Comparison of ENCODE assay signal across 17 cellular contexts in genomic region chr4:185263419-185263818, GRCh38. TPM values are rescaled to one million over a fixed set of nuclear protein-coding genes. Genes with fewer than 3 reads are reported as not detected.
A peak's percentile ranks its signal among the peaks of the same experiment; 100 is the strongest.
DNase-seq lines count a peak whose midpoint lies in the region; ATAC-seq and TF ChIP-seq lines count a peak whose summit lies in the region.
"Had no signal": no experiment of that assay in that cellular context is flagged by ENCODE, and none has a peak within 500 bp of the region (broad histone marks: within the 10 kb centered on the region; RNA-seq: fewer than 3 reads in every experiment).

No MANE protein-coding gene starts in this region.

- peak; percentile 58 for ATAC-seq in GM18868 (IDR thresholded peaks at IDR 0.05; ENCODE audit: unreplicated experiment)
- ATAC-seq in GM21717 (IDR thresholded peaks at IDR 0.05; ENCODE audit: unreplicated experiment): peak; percentile 73
- peak; percentile 62 for ATAC-seq in HG03135 (IDR thresholded peaks at IDR 0.05; ENCODE audit: unreplicated experiment)
- no peak for ATAC-seq in WTC11
- no peak for ATAC-seq in foreskin keratinocyte
- ATAC-seq: HCT116, K562, mucosa of descending colon had no signal

- DNase-seq in WTC11 (ENCODE audit: low spot score): no peak
- no peak for DNase-seq in stimulated activated CD4-positive, alpha-beta T cell treated with anti-CD3 and anti-CD28 coated beads, Interleukin-2, amount 100 ng/mL, for 24 hours
- no peak for DNase-seq in SW480 (ENCODE audit: low spot score)
- no peak for DNase-seq in foreskin keratinocyte
- DNase-seq in NCI-H2227 treated with DMSO at 0.1 percent for 48 hours (lab: John Stamatoyannopoulos, UW): no peak
- DNase-seq: activated naive CD8-positive, alpha-beta T cell treated with anti-CD3 and anti-CD28 coated beads, Interleukin-2, amount 10 ng/mL, durations not matched to agents 7 days and 5 days; mucosa of descending colon; NCI-H2081; PC-9; stimulated activated naive CD4-positive, alpha-beta T cell treated with Interleukin-2 at 50 U/mL for 16 hours; T1000 had no signal

- H3K4me1 Mint-ChIP-seq in WTC11: peaks cover 23% of the 10 kb centered on the region

- no peaks in the 10 kb centered on the region for H3K27me3 Mint-ChIP-seq in WTC11 (ENCODE audit: low read depth)
- H3K27me3 Mint-ChIP-seq: activated naive CD8-positive, alpha-beta T cell treated with anti-CD3 and anti-CD28 coated beads, Interleukin-2, amount 10 ng/mL, durations not matched to agents 7 days and 5 days had no signal

- no peak overlapping the region for H3K4me3 Mint-ChIP-seq in WTC11
- H3K4me3 Mint-ChIP-seq: activated naive CD8-positive, alpha-beta T cell treated with anti-CD3 and anti-CD28 coated beads, Interleukin-2, amount 10 ng/mL, durations not matched to agents 7 days and 5 days had no signal

- peaks cover 4% of the 10 kb centered on the region for H3K4me1 ChIP-seq in foreskin keratinocyte

- H3K27me3 ChIP-seq in foreskin keratinocyte: no peaks in the 10 kb centered on the region

- peaks cover 6% of the 10 kb centered on the region; the same call in 1 of the 2 replicates for H3K36me3 Mint-ChIP-seq in WTC11

- POLR2A ChIA-PET in WTC11 (lab: Charles Lee): no interaction called here

- no peak overlapping the region for H3K27ac ChIP-seq in foreskin keratinocyte
- H3K27ac ChIP-seq: C4-2B, PC-9 had no signal

- no peaks in the 10 kb centered on the region for H3K9me3 Mint-ChIP-seq in WTC11
- H3K9me3 Mint-ChIP-seq: activated naive CD8-positive, alpha-beta T cell treated with anti-CD3 and anti-CD28 coated beads, Interleukin-2, amount 10 ng/mL, durations not matched to agents 7 days and 5 days had no signal

- TF ChIP-seq CTCF in WTC11 (IDR thresholded peaks at IDR 0.05): no peak
- TF ChIP-seq CTCF in foreskin keratinocyte (conservative IDR thresholded peaks at IDR 0.05): no peak

- H3K27ac Mint-ChIP-seq in WTC11: peak overlapping the region; percentile 32; the same call in 1 of the 2 replicates
- H3K27ac Mint-ChIP-seq: activated naive CD8-positive, alpha-beta T cell treated with anti-CD3 and anti-CD28 coated beads, Interleukin-2, amount 10 ng/mL, durations not matched to agents 7 days and 5 days had no signal

- CTCF ChIA-PET in WTC11 (lab: Charles Lee): no interaction called here

TF ChIP-seq in WTC11, 78 proteins besides CTCF, POLR2A, EP300 and RAD21:
- TF ChIP-seq ZNF425 (CRISPR knock-in tag; conservative IDR thresholded peaks at IDR 0.05) (no peak), RORB (CRISPR knock-in tag; IDR thresholded peaks at IDR 0.05) (no peak), ATF2 (CRISPR knock-in tag; IDR thresholded peaks at IDR 0.05; ENCODE audit: borderline replicate concordance, low read depth) (no peak), OVOL2 (CRISPR knock-in tag; IDR thresholded peaks at IDR 0.05; ENCODE audit: borderline replicate concordance) (no peak), SMAD3 (CRISPR knock-in tag; IDR thresholded peaks at IDR 0.05; ENCODE audit: borderline replicate concordance) (no peak), ATF3 (CRISPR knock-in tag; conservative IDR thresholded peaks at IDR 0.05) (no peak), MLX (CRISPR knock-in tag; IDR thresholded peaks at IDR 0.05) (no peak), TCF7 (CRISPR knock-in tag; IDR thresholded peaks at IDR 0.05; ENCODE audit: low read depth) (no peak), MYBL2 (CRISPR knock-in tag; IDR thresholded peaks at IDR 0.05) (no peak), E2F1 (CRISPR knock-in tag; IDR thresholded peaks at IDR 0.05) (no peak), HMGA2 (CRISPR knock-in tag; IDR thresholded peaks at IDR 0.05) (no peak), TEAD1 (CRISPR knock-in tag; IDR thresholded peaks at IDR 0.05) (no peak), PRRX2 (CRISPR knock-in tag; IDR thresholded peaks at IDR 0.05) (no peak)
TF ChIP-seq in WTC11: peak in this region for 0.

RNA-seq across cellular contexts. Expression of gene SNX25, which starts 54.0 kb away (rescaled TPM):
- 16.9 to 20.9 TPM (median 19.1 TPM) in 3 replicates for total RNA-seq in WTC11 (2021)
- 9.8 and 10.5 TPM in 2 replicates for total RNA-seq in foreskin keratinocyte
- 2.9 and 3.3 TPM in 2 replicates for polyA plus RNA-seq in foreskin keratinocyte

RNA-seq across cellular contexts. Expression of gene CFAP97, which starts 59.6 kb away (rescaled TPM):
- 35.2 to 40.3 TPM (median 36.1 TPM) in 3 replicates for total RNA-seq in WTC11 (2021)
- 28.4 and 29.9 TPM in 2 replicates for total RNA-seq in foreskin keratinocyte
- 4.8 and 6.2 TPM in 2 replicates for polyA plus RNA-seq in foreskin keratinocyte

Comparison
In these comparisons a context has a peak if more than half of its experiments do, and no peak if none do; other contexts are left out.
1. ATAC-seq: peak in GM18868 (single experiment), GM21717 (single experiment) and HG03135 (single experiment); none in WTC11 (single experiment) and foreskin keratinocyte (single experiment).